ENCODE assay signal across 27 cellular contexts in the genomic region with DNA sequence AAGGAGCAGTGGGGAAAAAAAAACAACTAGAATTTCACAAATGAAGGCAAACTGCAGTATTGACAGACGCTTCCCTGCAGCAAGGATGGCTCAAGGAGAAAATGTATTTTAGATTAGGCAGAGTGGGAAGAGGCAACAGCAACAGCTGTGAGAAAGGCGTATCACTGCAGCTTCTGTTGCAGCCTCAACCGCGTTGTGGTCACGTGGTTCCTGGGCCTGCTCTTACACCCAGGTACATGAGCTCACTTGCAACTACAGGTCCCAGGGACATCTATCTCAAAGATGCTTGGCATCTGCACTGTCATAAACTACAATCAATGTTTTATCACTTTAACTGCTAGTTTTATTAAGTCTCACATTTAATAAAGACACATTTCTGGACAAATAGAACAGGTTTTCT. TPM values are rescaled to one million over a fixed set of nuclear protein-coding genes. Genes with fewer than 3 reads are reported as not detected.
A peak's percentile ranks its signal among the peaks of the same experiment; 100 is the strongest.
DNase-seq lines count a peak whose midpoint lies in the region; ATAC-seq and TF ChIP-seq lines count a peak whose summit lies in the region.
"Had no signal": no experiment of that assay in that cellular context is flagged by ENCODE, and none has a peak within 500 bp of the region (broad histone marks: within the 10 kb centered on the region; RNA-seq: fewer than 3 reads in every experiment).

No MANE protein-coding gene starts in this region.

- H3K27me3 Mint-ChIP-seq in GM23338 (ENCODE audit: insufficient read depth, low read depth, poor library complexity) = peaks cover 9% of the 10 kb centered on the region
- H3K27me3 Mint-ChIP-seq: activated naive CD8-positive, alpha-beta T cell; type B pancreatic cell had no signal

- intact Hi-C loops in Right ventricle myocardium inferior (cut with DNase I) = no loop called here

- no peak overlapping the region for H3K4me3 Mint-ChIP-seq in GM23338
- H3K4me3 Mint-ChIP-seq: activated CD4-positive, alpha-beta T cell treated with anti-CD3 and anti-CD28 coated beads, Interleukin-2, amount 10 ng/mL, durations not matched to agents 24 days and 14 days; activated naive CD8-positive, alpha-beta T cell; central memory CD8-positive, alpha-beta T cell; naive thymus-derived CD8-positive, alpha-beta T cell; type B pancreatic cell had no signal

- 0 out of 2 replicates have a peak overlapping the region, but pooled peaks have one; percentile 1 for H2AFZ ChIP-seq in GM23338

- 0 out of 2 replicates have a peak, but pooled peaks cover 9% of the 10 kb centered on the region for H3K9me2 ChIP-seq in GM23338 (ENCODE audit: insufficient read depth)

- no peak for TF ChIP-seq CTCF in GM23338 (conservative IDR thresholded peaks at IDR 0.05; ENCODE audit: low read depth in 2 of 2)

- no peaks in the 10 kb centered on the region for H3F3A ChIP-seq in GM23338 (replicated peaks; ENCODE audit: low read depth)

- no peaks in the 10 kb centered on the region for H3K36me3 ChIP-seq in GM23338 (ENCODE audit: insufficient read depth)
- H3K36me3 ChIP-seq: HAP-1, heart right ventricle, pancreas had no signal

- no peak overlapping the region for H3K27ac ChIP-seq in GM23338 (ENCODE audit: low read depth)
- H3K27ac ChIP-seq: A549, heart right ventricle, pancreas had no signal

- DNase-seq in NCI-H146 (lab: John Stamatoyannopoulos, UW) (peak; percentile 5), NCI-H146 treated with DMSO at 0.1 percent for 48 hours (lab: John Stamatoyannopoulos, UW; ENCODE audit: unreplicated experiment) (no peak), GM23338 (ENCODE audit: low spot score) (no peak), SK-N-DZ (ENCODE audit: low spot score) (peak; percentile 35), inferior parietal cortex (ENCODE audit: extremely low spot score) (peak; percentile 13), Right ventricle myocardium inferior (ENCODE audit: missing footprints) (no peak), CD1c-positive myeloid dendritic cell (ENCODE audit: extremely low spot score) (no peak), occipital lobe (lab: John Stamatoyannopoulos, UW) (no peak)
- DNase-seq: activated CD4-positive, alpha-beta T cell treated with anti-CD3 and anti-CD28 coated beads, Interleukin-2, amount 10 ng/mL, durations not matched to agents 24 days and 14 days; activated CD8-positive, alpha-beta memory T cell treated with anti-CD3 and anti-CD28 coated beads, Interleukin-2, amount 50 U/mL, for 48 hours; Caco-2; heart right ventricle; KG1; naive thymus-derived CD8-positive, alpha-beta T cell; NCI-H2081; NCI-H526 treated with DMSO at 0.1 percent for 48 hours; pancreas; PC-3; right cardiac atrium; stimulated activated CD4-positive, alpha-beta T cell treated with anti-CD3 and anti-CD28 coated beads, Interleukin-15, amount 100 ng/mL, for 24 hours had no signal

- H3K79me2 ChIP-seq in GM23338 (replicated peaks; ENCODE audit: insufficient read depth) = no peaks in the 10 kb centered on the region

- ATAC-seq in GM23338 (peak; percentile 60), Right ventricle myocardium inferior (no peak)
- ATAC-seq: A549; heart right ventricle; left lobe of liver; naive thymus-derived CD8-positive, alpha-beta T cell; PC-3; right cardiac atrium had no signal

- no peak overlapping the region for H3K4me3 ChIP-seq in GM23338
- H3K4me3 ChIP-seq: A549, HAP-1, heart right ventricle, pancreas had no signal

- no peak overlapping the region for H3K4me2 ChIP-seq in GM23338
- H3K4me2 ChIP-seq: A549 had no signal

- H3K4me1 Mint-ChIP-seq in GM23338 = peaks cover 27% of the 10 kb centered on the region
- H3K4me1 Mint-ChIP-seq: activated CD4-positive, alpha-beta T cell treated with anti-CD3 and anti-CD28 coated beads, Interleukin-2, amount 10 ng/mL, durations not matched to agents 24 days and 14 days; central memory CD8-positive, alpha-beta T cell had no signal

- no peaks in the 10 kb centered on the region for H3K27me3 ChIP-seq in GM23338 (ENCODE audit: insufficient read depth)
- H3K27me3 ChIP-seq: heart right ventricle, pancreas had no signal

- H3K9me3 Mint-ChIP-seq in GM23338 = no peaks in the 10 kb centered on the region; the same call in 2 of the 3 replicates
- H3K9me3 Mint-ChIP-seq: activated CD4-positive, alpha-beta T cell treated with anti-CD3 and anti-CD28 coated beads, Interleukin-2, amount 10 ng/mL, durations not matched to agents 24 days and 14 days; central memory CD8-positive, alpha-beta T cell; naive thymus-derived CD8-positive, alpha-beta T cell had no signal

- H4K20me1 ChIP-seq in GM23338 (replicated peaks; ENCODE audit: insufficient read depth) = no peaks in the 10 kb centered on the region

- H3K4me1 ChIP-seq in GM23338 (ENCODE audit: insufficient read depth) = peaks cover 15% of the 10 kb centered on the region
- H3K4me1 ChIP-seq: A549, Caco-2, heart right ventricle had no signal

- no peak overlapping the region for H3K27ac Mint-ChIP-seq in GM23338
- H3K27ac Mint-ChIP-seq: activated CD4-positive, alpha-beta T cell treated with anti-CD3 and anti-CD28 coated beads, Interleukin-2, amount 10 ng/mL, durations not matched to agents 24 days and 14 days; activated naive CD8-positive, alpha-beta T cell; activated T-helper 2 cell treated with anti-CD3 and anti-CD28 coated beads, Interferon-gamma antibody, Interleukin-2, Interleukin-4, amounts not matched to agents 10 μg/mL and 5 μg/mL and 100 μg/mL, durations not matched to agents 14 hours and 24 hours and 36 hours; naive thymus-derived CD8-positive, alpha-beta T cell; type B pancreatic cell had no signal

- no peaks in the 10 kb centered on the region for H3K36me3 Mint-ChIP-seq in GM23338 (ENCODE audit: low read depth)
- H3K36me3 Mint-ChIP-seq: activated naive CD8-positive, alpha-beta T cell; naive thymus-derived CD8-positive, alpha-beta T cell; type B pancreatic cell had no signal

TF ChIP-seq in GM23338, 12 proteins besides CTCF, POLR2A, EP300 and RAD21 (continues in another document):
- TF ChIP-seq ZNF114 (CRISPR knock-in tag; IDR thresholded peaks at IDR 0.05) (no peak), CREB1 (CRISPR knock-in tag; IDR thresholded peaks at IDR 0.05; ENCODE audit: low read depth) (no peak), JUNB (IDR thresholded peaks at IDR 0.05; ENCODE audit: unreplicated experiment) (no peak), NANOG (IDR thresholded peaks at IDR 0.05; ENCODE audit: borderline replicate concordance) (no peak)
- TF ChIP-seq, protein P1, sequence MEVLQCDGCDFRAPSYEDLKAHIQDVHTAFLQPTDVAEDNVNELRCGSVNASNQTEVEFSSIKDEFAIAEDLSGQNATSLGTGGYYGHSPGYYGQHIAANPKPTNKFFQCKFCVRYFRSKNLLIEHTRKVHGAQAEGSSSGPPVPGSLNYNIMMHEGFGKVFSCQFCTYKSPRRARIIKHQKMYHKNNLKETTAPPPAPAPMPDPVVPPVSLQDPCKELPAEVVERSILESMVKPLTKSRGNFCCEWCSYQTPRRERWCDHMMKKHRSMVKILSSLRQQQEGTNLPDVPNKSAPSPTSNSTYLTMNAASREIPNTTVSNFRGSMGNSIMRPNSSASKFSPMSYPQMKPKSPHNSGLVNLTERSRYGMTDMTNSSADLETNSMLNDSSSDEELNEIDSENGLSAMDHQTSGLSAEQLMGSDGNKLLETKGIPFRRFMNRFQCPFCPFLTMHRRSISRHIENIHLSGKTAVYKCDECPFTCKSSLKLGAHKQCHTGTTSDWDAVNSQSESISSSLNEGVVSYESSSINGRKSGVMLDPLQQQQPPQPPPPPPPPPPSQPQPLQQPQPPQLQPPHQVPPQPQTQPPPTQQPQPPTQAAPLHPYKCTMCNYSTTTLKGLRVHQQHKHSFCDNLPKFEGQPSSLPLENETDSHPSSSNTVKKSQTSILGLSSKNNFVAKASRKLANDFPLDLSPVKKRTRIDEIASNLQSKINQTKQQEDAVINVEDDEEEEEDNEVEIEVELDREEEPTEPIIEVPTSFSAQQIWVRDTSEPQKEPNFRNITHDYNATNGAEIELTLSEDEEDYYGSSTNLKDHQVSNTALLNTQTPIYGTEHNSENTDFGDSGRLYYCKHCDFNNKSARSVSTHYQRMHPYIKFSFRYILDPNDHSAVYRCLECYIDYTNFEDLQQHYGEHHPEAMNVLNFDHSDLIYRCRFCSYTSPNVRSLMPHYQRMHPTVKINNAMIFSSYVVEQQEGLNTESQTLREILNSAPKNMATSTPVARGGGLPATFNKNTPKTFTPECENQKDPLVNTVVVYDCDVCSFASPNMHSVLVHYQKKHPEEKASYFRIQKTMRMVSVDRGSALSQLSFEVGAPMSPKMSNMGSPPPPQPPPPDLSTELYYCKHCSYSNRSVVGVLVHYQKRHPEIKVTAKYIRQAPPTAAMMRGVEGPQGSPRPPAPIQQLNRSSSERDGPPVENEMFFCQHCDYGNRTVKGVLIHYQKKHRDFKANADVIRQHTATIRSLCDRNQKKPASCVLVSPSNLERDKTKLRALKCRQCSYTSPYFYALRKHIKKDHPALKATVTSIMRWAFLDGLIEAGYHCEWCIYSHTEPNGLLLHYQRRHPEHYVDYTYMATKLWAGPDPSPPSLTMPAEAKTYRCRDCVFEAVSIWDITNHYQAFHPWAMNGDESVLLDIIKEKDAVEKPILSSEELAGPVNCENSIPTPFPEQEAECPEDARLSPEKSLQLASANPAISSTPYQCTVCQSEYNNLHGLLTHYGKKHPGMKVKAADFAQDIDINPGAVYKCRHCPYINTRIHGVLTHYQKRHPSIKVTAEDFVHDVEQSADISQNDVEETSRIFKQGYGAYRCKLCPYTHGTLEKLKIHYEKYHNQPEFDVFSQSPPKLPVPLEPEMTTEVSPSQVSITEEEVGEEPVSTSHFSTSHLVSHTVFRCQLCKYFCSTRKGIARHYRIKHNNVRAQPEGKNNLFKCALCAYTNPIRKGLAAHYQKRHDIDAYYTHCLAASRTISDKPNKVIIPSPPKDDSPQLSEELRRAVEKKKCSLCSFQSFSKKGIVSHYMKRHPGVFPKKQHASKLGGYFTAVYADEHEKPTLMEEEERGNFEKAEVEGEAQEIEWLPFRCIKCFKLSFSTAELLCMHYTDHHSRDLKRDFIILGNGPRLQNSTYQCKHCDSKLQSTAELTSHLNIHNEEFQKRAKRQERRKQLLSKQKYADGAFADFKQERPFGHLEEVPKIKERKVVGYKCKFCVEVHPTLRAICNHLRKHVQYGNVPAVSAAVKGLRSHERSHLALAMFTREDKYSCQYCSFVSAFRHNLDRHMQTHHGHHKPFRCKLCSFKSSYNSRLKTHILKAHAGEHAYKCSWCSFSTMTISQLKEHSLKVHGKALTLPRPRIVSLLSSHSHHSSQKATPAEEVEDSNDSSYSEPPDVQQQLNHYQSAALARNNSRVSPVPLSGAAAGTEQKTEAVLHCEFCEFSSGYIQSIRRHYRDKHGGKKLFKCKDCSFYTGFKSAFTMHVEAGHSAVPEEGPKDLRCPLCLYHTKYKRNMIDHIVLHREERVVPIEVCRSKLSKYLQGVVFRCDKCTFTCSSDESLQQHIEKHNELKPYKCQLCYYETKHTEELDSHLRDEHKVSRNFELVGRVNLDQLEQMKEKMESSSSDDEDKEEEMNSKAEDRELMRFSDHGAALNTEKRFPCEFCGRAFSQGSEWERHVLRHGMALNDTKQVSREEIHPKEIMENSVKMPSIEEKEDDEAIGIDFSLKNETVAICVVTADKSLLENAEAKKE (CRISPR knock-in tag; IDR thresholded peaks at IDR 0.05) = no peak

RNA-seq across cellular contexts. Expression of a gene that starts 36.0 kb away (rescaled TPM):
- 82.1 and 92.4 TPM in 2 replicates for total RNA-seq in GM23338 (2014; rRNA removed; shearing (Covaris generic))
- polyA plus RNA-seq in GM23338 (2016; fragmentation: Nextera tagmentation; extraction: Ambion mirVana) = 50.3 and 58.3 TPM in 2 replicates
- 39.3 and 41.9 TPM in 2 replicates for polyA plus RNA-seq in SK-N-DZ (2014; cell fraction: cytosol; rRNA removed)
- polyA plus RNA-seq in SK-N-DZ (2014; cell fraction: nucleus; rRNA removed) = 27.4 and 32.6 TPM in 2 replicates
- total RNA-seq in Right ventricle myocardium inferior (4.2 TPM), occipital lobe (75.5 TPM)

Comparison
In these comparisons a context has a peak if more than half of its experiments do, and no peak if none do; other contexts are left out.
1. DNase-seq: peak in NCI-H146 (single experiment), SK-N-DZ (single experiment) and inferior parietal cortex (single experiment); none in NCI-H146 treated with DMSO at 0.1 percent for 48 hours (single experiment), GM23338 (single experiment), Right ventricle myocardium inferior (single experiment), CD1c-positive myeloid dendritic cell (single experiment) and occipital lobe (single experiment).
2. RNA of a gene that starts 36.0 kb away (total RNA-seq): 82.1 to 92.4 TPM in GM23338 and 75.5 TPM in occipital lobe (single experiment); 4.2 TPM in Right ventricle myocardium inferior (single experiment); every median in the first group is over 10 times any median in the second.